Comparison of ENCODE assay signal across 7 cellular contexts in the genomic region with DNA sequence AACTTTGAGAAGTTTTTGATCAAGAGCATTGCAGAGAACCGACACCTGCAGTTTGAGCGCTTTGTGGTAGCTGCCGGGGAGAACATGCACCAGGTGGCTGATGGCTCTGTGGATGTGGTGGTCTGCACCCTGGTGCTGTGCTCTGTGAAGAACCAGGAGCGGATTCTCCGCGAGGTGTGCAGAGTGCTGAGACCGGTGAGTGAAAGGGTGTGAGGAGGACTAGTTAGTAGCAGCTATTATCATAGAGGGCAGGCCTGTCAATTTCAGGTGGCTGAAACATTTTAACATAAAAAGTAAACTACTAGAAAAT. TPM values are rescaled to one million over a fixed set of nuclear protein-coding genes. Genes with fewer than 3 reads are reported as not detected.
DNase-seq lines count a peak whose midpoint lies in the region; ATAC-seq and TF ChIP-seq lines count a peak whose summit lies in the region.

No MANE protein-coding gene starts in this region.

- H3K4me3 ChIP-seq in PC-3 (ENCODE audit: low read length) = peak overlapping the region; percentile 58
- peak overlapping the region; percentile 60 to 86 (median 80) for H3K4me3 ChIP-seq in esophagus squamous epithelium
- H3K4me3 ChIP-seq in neuron (ENCODE audit: low read length) = no peak overlapping the region

- no peaks in the 10 kb centered on the region for H3K36me3 ChIP-seq in PC-3 (ENCODE audit: low read depth, low read length)
- H3K36me3 ChIP-seq in esophagus squamous epithelium = peaks cover 0 to 11% (median under 1%) of the 10 kb centered on the region in 3 donors
- H3K36me3 ChIP-seq in neuron (ENCODE audit: insufficient read depth, low read length) = no peaks in the 10 kb centered on the region

- H3K9ac ChIP-seq in PC-3 (ENCODE audit: low read length) = no peak overlapping the region

- POLR2A ChIA-PET in PC-3 (lab: Charles Lee; ENCODE audit: unreplicated experiment) = interaction anchor here (0.6 kb wide), 1 partner anchor 145 kb away, joined by 3 read pairs; no protein-coding TSS in a partner anchor

- H3K9me3 ChIP-seq in PC-3 (ENCODE audit: low read length) (no peaks in the 10 kb centered on the region), esophagus squamous epithelium (no peaks in the 10 kb centered on the region), neuron (ENCODE audit: low read length) (no peaks in the 10 kb centered on the region)

- peak overlapping the region; percentile 72 for H3K4me2 ChIP-seq in PC-3 (ENCODE audit: low read length)

- no peaks in the 10 kb centered on the region for H3F3A ChIP-seq in PC-3 (ENCODE audit: low read length, unreplicated experiment)

- peak; percentile 17 for ATAC-seq in GM21723 (IDR thresholded peaks at IDR 0.05; ENCODE audit: unreplicated experiment)
- ATAC-seq in PC-3 = no peak

- CTCF ChIA-PET in PC-3 (lab: Charles Lee) = no interaction called here

- peak overlapping the region; percentile 70 for H2AFZ ChIP-seq in PC-3 (ENCODE audit: low read length)
- H2AFZ ChIP-seq in neuron (ENCODE audit: low read depth, low read length) = peak overlapping the region; percentile 70

- TF ChIP-seq POLR2A in esophagus squamous epithelium (IDR thresholded peaks at IDR 0.05) = no peak

- no peaks in the 10 kb centered on the region for H4K20me1 ChIP-seq in PC-3 (ENCODE audit: low read length)

- H3K4me1 ChIP-seq in PC-3 (ENCODE audit: insufficient read depth, low read length) (peaks cover 14% of the 10 kb centered on the region), esophagus squamous epithelium (peaks cover 28 to 76% (median 41%) of the 10 kb centered on the region in 3 donors), neuron (ENCODE audit: insufficient read depth, low read length) (peaks cover 33% of the 10 kb centered on the region)

- intact Hi-C loops in PC-3 (cut with micrococcal nuclease) = loop anchor here (10.0 kb wide), 1 partner anchor 60 kb away; no protein-coding TSS in a partner anchor
- intact Hi-C loops in esophagus squamous epithelium (cut with DNase I) = no loop called here

- H3K9me2 ChIP-seq in PC-3 (replicated peaks; ENCODE audit: low read length) = no peaks in the 10 kb centered on the region

- H3K27ac ChIP-seq in PC-3 (ENCODE audit: low read length) (no peak overlapping the region), esophagus squamous epithelium (peak overlapping the region; percentile 86 to 94 (median 88))

- H3K27me3 ChIP-seq in PC-3 (ENCODE audit: low read length) (no peaks in the 10 kb centered on the region), esophagus squamous epithelium (no peaks in the 10 kb centered on the region), neuron (ENCODE audit: insufficient read depth, low read length) (no peaks in the 10 kb centered on the region)

- H3K79me2 ChIP-seq in PC-3 (ENCODE audit: low read length) = no peaks in the 10 kb centered on the region

- WGBS in esophagus squamous epithelium, 2 donors = 8 to 16% methylated on average over 5 to 7 of the region's 7 CpGs

- BruUV-seq in PC-3 (replicated peaks; lab: Mats Ljungman, UMichigan) = no TSS peak

- no peak for TF ChIP-seq CTCF in PC-3 (conservative IDR thresholded peaks at IDR 0.05; ENCODE audit: low read depth, low read length)
- TF ChIP-seq CTCF in esophagus squamous epithelium (IDR thresholded peaks at IDR 0.05) = no peak
- TF ChIP-seq CTCF in GM10266 (IDR thresholded peaks at IDR 0.05; ENCODE audit: control insufficient read depth, insufficient read depth, low read depth, missing control alignments) = no peak

- DNase-seq in PC-3 = no peak
- DNase-seq in esophagus squamous epithelium (lab: John Stamatoyannopoulos, UW) = no peak
- no peak for DNase-seq in EL
- DNase-seq in effector CD4-positive, alpha-beta T cell = no peak
- no peak for DNase-seq in GM10266 (ENCODE audit: extremely low spot score)

RNA-seq across cellular contexts. Expression of a gene that starts 27.0 kb away (rescaled TPM):
- total RNA-seq in PC-3 (2014; rRNA removed) = not detected in 2 replicates
- total RNA-seq in esophagus squamous epithelium = not detected
